Comparison of ENCODE assay signal across 13 cellular contexts in genomic region chr15:65055201-65055870, GRCh38. TPM values are rescaled to one million over a fixed set of nuclear protein-coding genes. Genes with fewer than 3 reads are reported as not detected.
DNase-seq lines count a peak whose midpoint lies in the region; ATAC-seq and TF ChIP-seq lines count a peak whose summit lies in the region.
"Had no signal": no experiment of that assay in that cellular context is flagged by ENCODE, and none has a peak within 500 bp of the region (broad histone marks: within the 10 kb centered on the region; RNA-seq: fewer than 3 reads in every experiment).

No MANE protein-coding gene starts in this region.

- H3K9ac ChIP-seq in IMR-90 (ENCODE audit: low read depth, low read length) (no peak overlapping the region), mesenchymal stem cell (ENCODE audit: low read length) (no peak overlapping the region)

- TF ChIP-seq POLR2A in IMR-90 (IDR thresholded peaks at IDR 0.05; ENCODE audit: low read depth, low read length) = no peak

- no peak overlapping the region for H2BK15ac ChIP-seq in IMR-90 (ENCODE audit: low read depth, low read length)
- H2BK15ac ChIP-seq in mesenchymal stem cell (ENCODE audit: low read depth, poor library complexity, severe bottlenecking) = no peak overlapping the region

- H3K4me1 ChIP-seq in IMR-90 (ENCODE audit: control insufficient read depth, insufficient read depth, low read length) (peaks cover 16% of the 10 kb centered on the region), mesenchymal stem cell (ENCODE audit: control insufficient read depth, insufficient read depth, low read depth, low read length) (peaks cover 29% of the 10 kb centered on the region)

- H4K20me1 ChIP-seq in IMR-90 (ENCODE audit: insufficient read depth, low read length) = no peaks in the 10 kb centered on the region

- H3K9me1 ChIP-seq in IMR-90 (ENCODE audit: insufficient read depth, low read length) = peaks cover 18% of the 10 kb centered on the region

- H2BK120ac ChIP-seq in IMR-90 (ENCODE audit: low read depth, low read length) (peak overlapping the region; percentile 21; the same call in 1 of the 2 replicates), mesenchymal stem cell (ENCODE audit: low read depth, low read length) (no peak overlapping the region)

- CTCF ChIA-PET in IMR-90 (lab: Yijun Ruan, JAX) = interaction anchor here (0.6 to 4.9 kb wide), 5 partner anchors 21 to 47 kb away, joined by 3 to 74 read pairs (median 9); no protein-coding TSS in a partner anchor

- intact Hi-C loops in IMR-90 (cut with micrococcal nuclease) = loop anchor here (2.0 kb wide), 1 partner anchor 127 kb away; no protein-coding TSS in a partner anchor
- intact Hi-C loops in natural killer cell (cut with micrococcal nuclease) = no loop called here

- H3K4me3 ChIP-seq in IMR-90 (ENCODE audit: insufficient read depth, low read depth, low read length) (no peak overlapping the region), coronary artery (peak overlapping the region; percentile 22), mesenchymal stem cell (ENCODE audit: insufficient read depth in 1 of 2, low read depth in 1 of 2, low read length in 2 of 2) (no peak overlapping the region)

- H3K27me3 Mint-ChIP-seq in natural killer cell (ENCODE audit: low read depth in 2 of 2) = no peaks in the 10 kb centered on the region
- H3K27me3 Mint-ChIP-seq: activated CD4-positive, alpha-beta T cell treated with anti-CD3 and anti-CD28 coated beads for 36 hours had no signal

- in situ Hi-C loops in IMR-90 (cut with MboI; ENCODE audit: low sequenced_read_pairs) = no loop called here

- no peak overlapping the region for H3K27ac Mint-ChIP-seq in natural killer cell
- H3K27ac Mint-ChIP-seq: activated CD4-positive, alpha-beta T cell treated with anti-CD3 and anti-CD28 coated beads for 36 hours; activated naive CD4-positive, alpha-beta T cell treated with anti-CD3 and anti-CD28 coated beads for 36 hours had no signal

- H3K23ac ChIP-seq in IMR-90 (ENCODE audit: low read depth, low read length) (no peak overlapping the region), mesenchymal stem cell (ENCODE audit: low read length in 2 of 2) (no peak overlapping the region)

- BruUV-seq in IMR-90 (replicated peaks; lab: Mats Ljungman, UMichigan) = no TSS peak

- H3K36me3 Mint-ChIP-seq in natural killer cell = no peaks in the 10 kb centered on the region

- peak overlapping the region in 1 of 2 experiments; percentile 37 for H2BK12ac ChIP-seq in mesenchymal stem cell (ENCODE audit: low read length in 2 of 2)

- ATAC-seq in IMR-90 (ENCODE audit: low read depth) (no peak), natural killer cell (no peak), HG02840 (IDR thresholded peaks at IDR 0.05; ENCODE audit: low FRiP score, unreplicated experiment) (no peak)
- ATAC-seq: activated CD4-positive, alpha-beta T cell treated with anti-CD3 and anti-CD28 coated beads for 36 hours had no signal

- H3K4me3 Mint-ChIP-seq in natural killer cell = no peak overlapping the region
- H3K4me3 Mint-ChIP-seq: activated CD4-positive, alpha-beta T cell treated with anti-CD3 and anti-CD28 coated beads for 36 hours; activated naive CD4-positive, alpha-beta T cell treated with anti-CD3 and anti-CD28 coated beads for 36 hours had no signal

- H4K91ac ChIP-seq in IMR-90 (ENCODE audit: insufficient read depth, low read depth, low read length) (peak overlapping the region; percentile 53; the same call in 1 of the 2 replicates), mesenchymal stem cell (ENCODE audit: low read length) (no peak overlapping the region)

- H3K18ac ChIP-seq in IMR-90 (ENCODE audit: low read depth, low read length) = no peak overlapping the region
- no peak overlapping the region for H3K18ac ChIP-seq in mesenchymal stem cell (ENCODE audit: low read depth in 1 of 2, low read length in 2 of 2)

- no peaks in the 10 kb centered on the region for H3K9me3 Mint-ChIP-seq in natural killer cell
- H3K9me3 Mint-ChIP-seq: activated naive CD4-positive, alpha-beta T cell treated with anti-CD3 and anti-CD28 coated beads for 36 hours had no signal

- H3K27ac ChIP-seq in IMR-90 (ENCODE audit: insufficient read depth, low read length) = no peak overlapping the region
- H3K27ac ChIP-seq in coronary artery = peak overlapping the region; percentile 79 to 95
- H3K27ac ChIP-seq in mesenchymal stem cell (ENCODE audit: low read length, poor library complexity, severe bottlenecking) = no peak overlapping the region

- H3K4ac ChIP-seq in IMR-90 (ENCODE audit: low read depth, low read length) (peak overlapping the region; percentile 15; the same call in 1 of the 2 replicates), mesenchymal stem cell (ENCODE audit: low read depth in 1 of 2, low read length in 2 of 2) (no peak overlapping the region)

- TF ChIP-seq CTCF in IMR-90 (conservative IDR thresholded peaks at IDR 0.05; ENCODE audit: low read depth, low read length) = no peak
- no peak for TF ChIP-seq CTCF in coronary artery (IDR thresholded peaks at IDR 0.05)
- TF ChIP-seq CTCF in natural killer cell (IDR thresholded peaks at IDR 0.05) = no peak

- no peak overlapping the region for H4K5ac ChIP-seq in IMR-90 (ENCODE audit: low read depth, low read length)

- dilution Hi-C loops in IMR-90 (cut with HindIII; ENCODE audit: low sequenced_read_pairs, unreplicated experiment) = no loop called here

- peaks cover 4% of the 10 kb centered on the region for H3K27me3 ChIP-seq in IMR-90 (ENCODE audit: control insufficient read depth, insufficient read depth, low read length)
- peaks cover 37 to 49% of the 10 kb centered on the region in 2 experiments for H3K27me3 ChIP-seq in mesenchymal stem cell (ENCODE audit: control insufficient read depth in 1 of 2, insufficient read depth in 1 of 2, low read length in 2 of 2)

- TF ChIP-seq RAD21 in IMR-90 (IDR thresholded peaks at IDR 0.05; ENCODE audit: low read length) = no peak

- H3K14ac ChIP-seq in IMR-90 (replicated peaks; ENCODE audit: low read depth, low read length) = 0 out of 2 replicates have a peak overlapping the region, but pooled peaks have one; percentile 46
- H3K14ac ChIP-seq in mesenchymal stem cell (ENCODE audit: low read length in 2 of 2) = peak overlapping the region in 1 of 2 experiments; percentile 18

- WGBS in IMR-90 (ENCODE audit: extremely low coverage in 2 of 2, insufficient read length in 1 of 2), 2 experiments = 100% methylated on average over 1 of the region's 6 CpGs; no CpG with 5 or more reads in 1 of the 2 experiments
- WGBS in mesenchymal stem cell = 63% methylated on average over 6 of the region's 6 CpGs

- H3K4me1 Mint-ChIP-seq in natural killer cell = peaks cover 0 to 1% of the 10 kb centered on the region in 2 donors

- no peak overlapping the region for H2BK5ac ChIP-seq in IMR-90 (ENCODE audit: low read depth, low read length, poor library complexity, severe bottlenecking)
- no peak overlapping the region for H2BK5ac ChIP-seq in mesenchymal stem cell (ENCODE audit: low read depth, low read length, poor library complexity, severe bottlenecking)

- H2AK9ac ChIP-seq in IMR-90 (replicated peaks; ENCODE audit: low read depth, low read length, poor library complexity) = peak overlapping the region; percentile 1

- H2BK20ac ChIP-seq in IMR-90 (ENCODE audit: low read depth, low read length) = no peak overlapping the region

- no peak overlapping the region for H4K8ac ChIP-seq in IMR-90 (ENCODE audit: low read depth in 2 of 2, low read length in 2 of 2)
- no peak overlapping the region for H4K8ac ChIP-seq in mesenchymal stem cell (ENCODE audit: low read length)

- no peak overlapping the region for H3K4me2 ChIP-seq in IMR-90 (ENCODE audit: low read depth, low read length)
- no peak overlapping the region for H3K4me2 ChIP-seq in mesenchymal stem cell (ENCODE audit: low read length, poor library complexity, severe bottlenecking)

- peak overlapping the region; percentile 63; the same call in 1 of the 2 replicates for H2AK5ac ChIP-seq in IMR-90 (ENCODE audit: low read depth, low read length)
- no peak overlapping the region for H2AK5ac ChIP-seq in mesenchymal stem cell (ENCODE audit: low read length, severe bottlenecking)

- H2AFZ ChIP-seq in IMR-90 (replicated peaks; ENCODE audit: low read length, poor library complexity) (peak overlapping the region; percentile 44), mesenchymal stem cell (ENCODE audit: low read depth, low read length) (no peak overlapping the region)

- POLR2A ChIA-PET in IMR-90 (lab: Charles Lee; ENCODE audit: unreplicated experiment) = no interaction called here

- H3K36me3 ChIP-seq in IMR-90 (ENCODE audit: control insufficient read depth, insufficient read depth, low read length) (no peaks in the 10 kb centered on the region), mesenchymal stem cell (ENCODE audit: control insufficient read depth in 1 of 2, insufficient read depth in 2 of 2, low read depth in 1 of 2, low read length in 2 of 2) (no peaks in the 10 kb centered on the region)

- H3K79me1 ChIP-seq in IMR-90 (ENCODE audit: low read depth in 1 of 2, low read length in 2 of 2) (no peaks in the 10 kb centered on the region), mesenchymal stem cell (replicated peaks; ENCODE audit: low read length, poor library complexity, severe bottlenecking) (no peaks in the 10 kb centered on the region)

- H3K9me3 ChIP-seq in IMR-90 (ENCODE audit: control insufficient read depth, insufficient read depth, low read length) (peaks cover 2% of the 10 kb centered on the region; the same call in 1 of the 2 replicates), mesenchymal stem cell (ENCODE audit: control insufficient read depth, low read length) (peaks cover 4% of the 10 kb centered on the region)

- H3K56ac ChIP-seq in IMR-90 (ENCODE audit: extremely low read depth, insufficient read depth, low read length) = no peak overlapping the region

- DNase-seq in A172 (ENCODE audit: low spot score) (peak; percentile 55), IMR-90 (peak; percentile 45), coronary artery (ENCODE audit: low spot score) (no peak), mesenchymal stem cell (peak; percentile 40), putamen (ENCODE audit: low spot score) (no peak), NCI-H510A (lab: John Stamatoyannopoulos, UW) (no peak), natural killer cell (no peak)
- DNase-seq: activated CD4-positive, alpha-beta T cell treated with anti-CD3 and anti-CD28 coated beads for 36 hours; activated naive CD4-positive, alpha-beta T cell treated with anti-CD3 and anti-CD28 coated beads for 36 hours; SHP77 had no signal

RNA-seq across cellular contexts. Expression of gene SLC51B, which starts 10.1 kb away (rescaled TPM):
- total RNA-seq in A172 (2014; rRNA removed; shearing (Covaris generic)) = not detected in 2 replicates
- total RNA-seq in IMR-90 (2012; rRNA removed) = not detected in 2 replicates
- polyA plus RNA-seq in IMR-90 (2012; rRNA removed) = 0.16 TPM in 1 of 2 replicates, not detected in the other
- 0.09 TPM in 1 of 2 replicates, not detected in the other for polyA plus RNA-seq in IMR-90 (2012; cell fraction: cytosol; rRNA removed)
- polyA plus RNA-seq in IMR-90 (2012; cell fraction: nucleus; rRNA removed; ENCODE audit: low replicate concordance) = not detected in 2 replicates
- 0.91 TPM for polyA plus RNA-seq in mesenchymal stem cell (2013, experiment 1 of 2)
- 1.2 TPM for polyA plus RNA-seq in mesenchymal stem cell (2013, experiment 2 of 2)
- not detected for total RNA-seq in natural killer cell
- total RNA-seq: activated CD4-positive, alpha-beta T cell treated with anti-CD3 and anti-CD28 coated beads for 36 hours; activated naive CD4-positive, alpha-beta T cell treated with anti-CD3 and anti-CD28 coated beads for 36 hours; endothelial cell of umbilical vein; lung microvascular endothelial cell had no signal
- polyA plus RNA-seq: endothelial cell of umbilical vein had no signal

RNA-seq across cellular contexts. Expression of gene RASL12, which starts 12.5 kb away (rescaled TPM):
- not detected in 2 replicates for total RNA-seq in A172 (2014; rRNA removed; shearing (Covaris generic))
- under 0.01 and 0.18 TPM in 2 replicates for total RNA-seq in IMR-90 (2012; rRNA removed)
- 0.19 and 0.22 TPM in 2 replicates for polyA plus RNA-seq in IMR-90 (2012; rRNA removed)
- polyA plus RNA-seq in IMR-90 (2012; cell fraction: cytosol; rRNA removed) = 0.27 and 0.75 TPM in 2 replicates
- 0.26 and 0.50 TPM in 2 replicates for polyA plus RNA-seq in IMR-90 (2012; cell fraction: nucleus; rRNA removed; ENCODE audit: low replicate concordance)
- polyA plus RNA-seq in mesenchymal stem cell (2013, experiment 1 of 2) = 3.3 TPM
- 2.9 TPM for polyA plus RNA-seq in mesenchymal stem cell (2013, experiment 2 of 2)
- not detected for total RNA-seq in natural killer cell
- total RNA-seq: activated CD4-positive, alpha-beta T cell treated with anti-CD3 and anti-CD28 coated beads for 36 hours; activated naive CD4-positive, alpha-beta T cell treated with anti-CD3 and anti-CD28 coated beads for 36 hours; endothelial cell of umbilical vein; lung microvascular endothelial cell had no signal
- polyA plus RNA-seq: endothelial cell of umbilical vein had no signal

RNA-seq across cellular contexts. Expression of gene KBTBD13, which starts 21.2 kb away (rescaled TPM):
- not detected in 2 replicates for total RNA-seq in A172 (2014; rRNA removed; shearing (Covaris generic))
- total RNA-seq in IMR-90 (2012; rRNA removed) (not detected in 2 replicates), natural killer cell (not detected)
- polyA plus RNA-seq in IMR-90 (2012; rRNA removed) = not detected in 2 replicates
- not detected in 2 replicates for polyA plus RNA-seq in IMR-90 (2012; cell fraction: cytosol; rRNA removed)
- not detected in 2 replicates for polyA plus RNA-seq in IMR-90 (2012; cell fraction: nucleus; rRNA removed; ENCODE audit: low replicate concordance)
- polyA plus RNA-seq in mesenchymal stem cell (2013, experiment 1 of 2) = 0.01 TPM
- polyA plus RNA-seq in mesenchymal stem cell (2013, experiment 2 of 2) = 0.01 TPM
- total RNA-seq: activated CD4-positive, alpha-beta T cell treated with anti-CD3 and anti-CD28 coated beads for 36 hours; activated naive CD4-positive, alpha-beta T cell treated with anti-CD3 and anti-CD28 coated beads for 36 hours; endothelial cell of umbilical vein; lung microvascular endothelial cell had no signal
- polyA plus RNA-seq: endothelial cell of umbilical vein had no signal

RNA-seq across cellular contexts. Expression of gene MTFMT, which starts 25.9 kb away (rescaled TPM):
- total RNA-seq in A172 (2014; rRNA removed; shearing (Covaris generic)) = 33.4 and 47.1 TPM in 2 replicates
- total RNA-seq in IMR-90 (2012; rRNA removed) = 19.4 and 21.3 TPM in 2 replicates
- 7.3 and 8.9 TPM in 2 replicates for polyA plus RNA-seq in IMR-90 (2012; rRNA removed)
- polyA plus RNA-seq in IMR-90 (2012; cell fraction: cytosol; rRNA removed) = 7.2 and 8.9 TPM in 2 replicates
- polyA plus RNA-seq in IMR-90 (2012; cell fraction: nucleus; rRNA removed; ENCODE audit: low replicate concordance) = 4.7 and 5.9 TPM in 2 replicates
- polyA plus RNA-seq in mesenchymal stem cell (2013, experiment 1 of 2) = 10.6 TPM
- 10.0 TPM for polyA plus RNA-seq in mesenchymal stem cell (2013, experiment 2 of 2)
- 10 to 100 TPM in 2 of 3 donors, 1 to 10 TPM in 1; 9.3 to 13.6 (median 12.2) TPM for total RNA-seq in natural killer cell

RNA-seq across cellular contexts. Expression of gene UBAP1L, which starts 59.7 kb away (rescaled TPM):
- 0.05 and 0.65 TPM in 2 replicates for total RNA-seq in A172 (2014; rRNA removed; shearing (Covaris generic))
- total RNA-seq in IMR-90 (2012; rRNA removed) = 0.28 and 0.36 TPM in 2 replicates
- 1.1 TPM in 2 replicates for polyA plus RNA-seq in IMR-90 (2012; rRNA removed)
- 0.19 and 0.24 TPM in 2 replicates for polyA plus RNA-seq in IMR-90 (2012; cell fraction: cytosol; rRNA removed)
- polyA plus RNA-seq in IMR-90 (2012; cell fraction: nucleus; rRNA removed; ENCODE audit: low replicate concordance) = 13.5 and 14.9 TPM in 2 replicates
- 0.64 TPM for polyA plus RNA-seq in mesenchymal stem cell (2013, experiment 1 of 2)
- 0.53 TPM for polyA plus RNA-seq in mesenchymal stem cell (2013, experiment 2 of 2)
- 1 to 10 TPM; 4.3 to 8.0 (median 7.5) TPM for total RNA-seq in natural killer cell

Comparison
In these comparisons a context has a peak if more than half of its experiments do, and no peak if none do; other contexts are left out.
1. DNase-seq: peak in A172 (single experiment), IMR-90 (single experiment) and mesenchymal stem cell (single experiment); none in coronary artery (single experiment), putamen (single experiment), NCI-H510A (single experiment) and natural killer cell (single experiment).
2. H3K27ac ChIP-seq: peak in coronary artery (2 of 2); none in IMR-90 (single experiment) and mesenchymal stem cell (single experiment).